30 cellular contexts compared by ENCODE assay signal in genomic region chr7:32179567-32179966, GRCh38.
DNase-seq lines count a peak whose midpoint lies in the region; ATAC-seq, FAIRE-seq and TF ChIP-seq lines count a peak whose summit lies in the region.
"Had no signal": no experiment of that assay in that cellular context is flagged by ENCODE, and none has a peak within 500 bp of the region (broad histone marks: within the 10 kb centered on the region; RNA-seq: fewer than 3 reads in every experiment).

No MANE protein-coding gene starts in this region.

- no peak overlapping the region for H3K27ac Mint-ChIP-seq in astrocyte (ENCODE audit: unreplicated experiment)
- H3K27ac Mint-ChIP-seq: activated CD4-positive, alpha-beta memory T cell treated with anti-CD3 and anti-CD28 coated beads, Interleukin-2, amount 10 ng/mL, durations not matched to agents 7 days and 5 days; activated naive CD4-positive, alpha-beta T cell treated with anti-CD3 and anti-CD28 coated beads, Interleukin-2, amount 50 U/mL, for 72 hours; activated T-helper 2 cell treated with anti-CD3 and anti-CD28 coated beads, Interferon-gamma antibody, Interleukin-2, Interleukin-4, amounts not matched to agents 10 μg/mL and 5 μg/mL and 100 μg/mL, durations not matched to agents 14 hours and 24 hours and 36 hours; endodermal cell; natural killer cell treated with Interleukin-12 subunit alpha and Interleukin-12 subunit beta and Interleukin-15 and Interleukin-18, amount 100 ng/mL, for 72 hours; stimulated activated naive CD8-positive, alpha-beta T cell treated with anti-CD3 and anti-CD28 coated beads, Interleukin-15, amount 100 ng/mL, for 72 hours; T-helper 1 cell treated with Interleukin-12 subunit alpha and Interleukin-12 subunit beta and Interleukin-4 antibody, amounts not matched to agents 30 μg/mL and 1 μg/mL, for 36 hours had no signal

- no peak overlapping the region for H3K18ac ChIP-seq in IMR-90 (ENCODE audit: low read depth, low read length)

- BruUV-seq in IMR-90 (replicated peaks; lab: Mats Ljungman, UMichigan): no TSS peak

- H3K23ac ChIP-seq in IMR-90 (ENCODE audit: low read depth, low read length): no peak overlapping the region

- no peak overlapping the region for H3K4me3 ChIP-seq in IMR-90 (ENCODE audit: insufficient read depth, low read depth, low read length)
- H3K4me3 ChIP-seq in astrocyte (ENCODE audit: insufficient read depth, low read depth, low read length): no peak overlapping the region
- H3K4me3 ChIP-seq in tibial nerve: no peak overlapping the region
- H3K4me3 ChIP-seq: esophagus squamous epithelium, Peyer's patch, transverse colon had no signal

- H3K9me1 ChIP-seq in IMR-90 (ENCODE audit: insufficient read depth, low read length): no peaks in the 10 kb centered on the region

- no peaks in the 10 kb centered on the region for H3K79me2 ChIP-seq in astrocyte (ENCODE audit: insufficient read depth, low read length)

- no peak overlapping the region for H2AK5ac ChIP-seq in IMR-90 (ENCODE audit: low read depth, low read length)

- H3K4me1 ChIP-seq in IMR-90 (ENCODE audit: control insufficient read depth, insufficient read depth, low read length) (no peaks in the 10 kb centered on the region), astrocyte (ENCODE audit: insufficient read depth, low read length) (no peaks in the 10 kb centered on the region), tibial nerve (no peaks in the 10 kb centered on the region)
- H3K4me1 ChIP-seq: esophagus squamous epithelium, Peyer's patch, transverse colon had no signal

- POLR2A ChIA-PET in IMR-90 (lab: Charles Lee; ENCODE audit: unreplicated experiment): no interaction called here

- H3K4me1 Mint-ChIP-seq in astrocyte (ENCODE audit: low read depth, unreplicated experiment): peaks cover 4% of the 10 kb centered on the region
- H3K4me1 Mint-ChIP-seq: activated CD4-positive, alpha-beta memory T cell treated with anti-CD3 and anti-CD28 coated beads, Interleukin-2, amount 10 ng/mL, durations not matched to agents 7 days and 5 days; stimulated activated naive CD8-positive, alpha-beta T cell treated with anti-CD3 and anti-CD28 coated beads, Interleukin-15, amount 100 ng/mL, for 72 hours had no signal

- H4K8ac ChIP-seq in IMR-90 (ENCODE audit: low read depth in 2 of 2, low read length in 2 of 2): no peak overlapping the region

- H3K4ac ChIP-seq in IMR-90 (ENCODE audit: low read depth, low read length): no peak overlapping the region

- dilution Hi-C loops in IMR-90 (cut with HindIII; ENCODE audit: low sequenced_read_pairs, unreplicated experiment): no loop called here

- H2AK9ac ChIP-seq in IMR-90 (replicated peaks; ENCODE audit: low read depth, low read length, poor library complexity): no peak overlapping the region

- TF ChIP-seq POLR2A in IMR-90 (IDR thresholded peaks at IDR 0.05; ENCODE audit: low read depth, low read length) (no peak), tibial nerve (IDR thresholded peaks at IDR 0.05) (no peak)

- no peak for TF ChIP-seq CTCF in D721Med (IDR thresholded peaks at IDR 0.05; ENCODE audit: insufficient read depth, missing control alignments)
- no peak for TF ChIP-seq CTCF in IMR-90 (conservative IDR thresholded peaks at IDR 0.05; ENCODE audit: low read depth, low read length)
- TF ChIP-seq CTCF in astrocyte (IDR thresholded peaks at IDR 0.05; ENCODE audit: insufficient read depth, low read depth, low read length): no peak
- no peak for TF ChIP-seq CTCF in tibial nerve (IDR thresholded peaks at IDR 0.05)

- TF ChIP-seq EP300 in tibial nerve (IDR thresholded peaks at IDR 0.05): no peak

- H2BK5ac ChIP-seq in IMR-90 (ENCODE audit: low read depth, low read length, poor library complexity, severe bottlenecking): no peak overlapping the region

- no peaks in the 10 kb centered on the region for H3K36me3 ChIP-seq in IMR-90 (ENCODE audit: control insufficient read depth, insufficient read depth, low read length)
- no peaks in the 10 kb centered on the region for H3K36me3 ChIP-seq in astrocyte (ENCODE audit: insufficient read depth, low read length)
- no peaks in the 10 kb centered on the region for H3K36me3 ChIP-seq in tibial nerve
- H3K36me3 ChIP-seq: esophagus squamous epithelium, Peyer's patch, transverse colon had no signal

- H3K27me3 Mint-ChIP-seq in astrocyte (ENCODE audit: low read depth, unreplicated experiment): no peaks in the 10 kb centered on the region
- H3K27me3 Mint-ChIP-seq: activated CD4-positive, alpha-beta memory T cell treated with anti-CD3 and anti-CD28 coated beads, Interleukin-2, amount 10 ng/mL, durations not matched to agents 7 days and 5 days; stimulated activated naive CD8-positive, alpha-beta T cell treated with anti-CD3 and anti-CD28 coated beads, Interleukin-15, amount 100 ng/mL, for 72 hours had no signal

- TF ChIP-seq RAD21 in IMR-90 (IDR thresholded peaks at IDR 0.05; ENCODE audit: low read length): no peak

- intact Hi-C loops in IMR-90 (cut with micrococcal nuclease): no loop called here

- CTCF ChIA-PET in IMR-90 (lab: Yijun Ruan, JAX): no interaction called here

- in situ Hi-C loops in IMR-90 (cut with MboI; ENCODE audit: low sequenced_read_pairs): no loop called here

- no peak overlapping the region for H2BK20ac ChIP-seq in IMR-90 (ENCODE audit: low read depth, low read length)

- no peak overlapping the region for H2AFZ ChIP-seq in IMR-90 (replicated peaks; ENCODE audit: low read length, poor library complexity)
- H2AFZ ChIP-seq in astrocyte (ENCODE audit: low read depth, low read length): no peak overlapping the region

- no peak overlapping the region for H2BK120ac ChIP-seq in IMR-90 (ENCODE audit: low read depth, low read length)

- peaks cover 9% of the 10 kb centered on the region for H3K9me3 Mint-ChIP-seq in astrocyte (ENCODE audit: unreplicated experiment)
- H3K9me3 Mint-ChIP-seq: activated CD4-positive, alpha-beta memory T cell treated with anti-CD3 and anti-CD28 coated beads, Interleukin-2, amount 10 ng/mL, durations not matched to agents 7 days and 5 days; activated T-helper 2 cell treated with anti-CD3 and anti-CD28 coated beads, Interferon-gamma antibody, Interleukin-2, Interleukin-4, amounts not matched to agents 10 μg/mL and 5 μg/mL and 100 μg/mL, durations not matched to agents 14 hours and 24 hours and 36 hours; endodermal cell; T-helper 1 cell treated with Interleukin-12 subunit alpha and Interleukin-12 subunit beta and Interleukin-4 antibody, amounts not matched to agents 30 μg/mL and 1 μg/mL, for 36 hours had no signal

- H4K20me1 ChIP-seq in IMR-90 (ENCODE audit: insufficient read depth, low read length): no peaks in the 10 kb centered on the region
- H4K20me1 ChIP-seq in astrocyte (ENCODE audit: insufficient read depth, low read length): no peaks in the 10 kb centered on the region

- H3K9ac ChIP-seq in IMR-90 (ENCODE audit: low read depth, low read length): no peak overlapping the region
- no peak overlapping the region for H3K9ac ChIP-seq in astrocyte (ENCODE audit: low read length)

- H3K4me2 ChIP-seq in IMR-90 (ENCODE audit: low read depth, low read length) (no peak overlapping the region), astrocyte (ENCODE audit: low read length) (no peak overlapping the region)

- no peak overlapping the region for H3K27ac ChIP-seq in IMR-90 (ENCODE audit: insufficient read depth, low read length)
- no peak overlapping the region for H3K27ac ChIP-seq in astrocyte (ENCODE audit: low read depth, low read length)
- H3K27ac ChIP-seq in tibial nerve: no peak overlapping the region
- H3K27ac ChIP-seq: esophagus squamous epithelium, Peyer's patch, transverse colon had no signal

- no peak overlapping the region for H2BK15ac ChIP-seq in IMR-90 (ENCODE audit: low read depth, low read length)

- no peaks in the 10 kb centered on the region for H3K36me3 Mint-ChIP-seq in astrocyte (ENCODE audit: low read depth, unreplicated experiment)
- H3K36me3 Mint-ChIP-seq: activated naive CD4-positive, alpha-beta T cell treated with anti-CD3 and anti-CD28 coated beads, Interleukin-2, amount 50 U/mL, for 72 hours; natural killer cell treated with Interleukin-12 subunit alpha and Interleukin-12 subunit beta and Interleukin-15 and Interleukin-18, amount 100 ng/mL, for 72 hours had no signal

- FAIRE-seq in D721Med (lab: Jason Lieb, UNC) (peak; percentile 21), astrocyte (lab: Jason Lieb, UNC) (no peak)
- FAIRE-seq: islet of Langerhans, small intestine had no signal

- no peak overlapping the region for H4K91ac ChIP-seq in IMR-90 (ENCODE audit: insufficient read depth, low read depth, low read length)

- peak; percentile 21; the same call in 1 of the 2 replicates for ATAC-seq in IMR-90 (ENCODE audit: low read depth)
- ATAC-seq: activated naive CD4-positive, alpha-beta T cell treated with anti-CD3 and anti-CD28 coated beads, Interleukin-2, amount 50 U/mL, for 72 hours; left ventricle myocardium superior; natural killer cell treated with Interleukin-12 subunit alpha and Interleukin-12 subunit beta and Interleukin-15 and Interleukin-18, amount 100 ng/mL, for 72 hours; stimulated activated naive CD8-positive, alpha-beta T cell treated with anti-CD3 and anti-CD28 coated beads, Interleukin-15, amount 100 ng/mL, for 72 hours had no signal

- DNase-seq in D721Med (ENCODE audit: insufficient read length, low spot score) (no peak), IMR-90 (peak; percentile 36), astrocyte (ENCODE audit: low read depth) (peak; percentile 69), left kidney (ENCODE audit: low read depth, low spot score) (peak; percentile 31), tibial nerve (ENCODE audit: low spot score in 2 of 2) (no peak), SK-N-DZ (ENCODE audit: low spot score) (no peak), NCI-H510A (lab: John Stamatoyannopoulos, UW) (no peak)
- DNase-seq in activated T-cell treated with anti-CD3 and anti-CD28 coated beads, Interleukin-2, amount 50 U/mL, for 1 hour: no peak
- DNase-seq: ACHN; activated CD4-positive, alpha-beta memory T cell treated with anti-CD3 and anti-CD28 coated beads, Interleukin-2, amount 10 ng/mL, durations not matched to agents 7 days and 5 days; activated CD4-positive, alpha-beta T cell treated with anti-CD3 and anti-CD28 coated beads for 1 hour; activated CD8-positive, alpha-beta memory T cell treated with anti-CD3 and anti-CD28 coated beads, Interleukin-2, amount 50 U/mL, for 48 hours; aorta; cortex of kidney; endodermal cell; esophagus squamous epithelium; left ventricle myocardium superior; NCI-H1436 treated with DMSO at 0.1 percent for 48 hours; NCI-H2107; NCI-H510A treated with DMSO at 0.1 percent for 48 hours; Peyer's patch; retina; small intestine; stimulated activated naive CD8-positive, alpha-beta T cell treated with anti-CD3 and anti-CD28 coated beads, Interleukin-15, amount 100 ng/mL, for 72 hours; transverse colon had no signal

- no peak overlapping the region for H4K5ac ChIP-seq in IMR-90 (ENCODE audit: low read depth, low read length)

- no peak overlapping the region for H3K14ac ChIP-seq in IMR-90 (replicated peaks; ENCODE audit: low read depth, low read length)

- WGBS in IMR-90 (ENCODE audit: extremely low coverage in 2 of 2, insufficient read length in 1 of 2), 2 experiments: no CpG with 5 or more reads among the region's 1 CpG
- 49 to 56% methylated on average over 1 of the region's 1 CpG for WGBS in tibial nerve, 2 donors

- H3K79me1 ChIP-seq in IMR-90 (ENCODE audit: low read depth in 1 of 2, low read length in 2 of 2): no peaks in the 10 kb centered on the region

- H3K4me3 Mint-ChIP-seq in astrocyte (ENCODE audit: unreplicated experiment): no peak overlapping the region
- H3K4me3 Mint-ChIP-seq: activated CD4-positive, alpha-beta memory T cell treated with anti-CD3 and anti-CD28 coated beads, Interleukin-2, amount 10 ng/mL, durations not matched to agents 7 days and 5 days; endodermal cell; natural killer cell treated with Interleukin-12 subunit alpha and Interleukin-12 subunit beta and Interleukin-15 and Interleukin-18, amount 100 ng/mL, for 72 hours; stimulated activated naive CD8-positive, alpha-beta T cell treated with anti-CD3 and anti-CD28 coated beads, Interleukin-15, amount 100 ng/mL, for 72 hours; T-helper 1 cell treated with Interleukin-12 subunit alpha and Interleukin-12 subunit beta and Interleukin-4 antibody, amounts not matched to agents 30 μg/mL and 1 μg/mL, for 36 hours had no signal

- H3K9me3 ChIP-seq in IMR-90 (ENCODE audit: control insufficient read depth, insufficient read depth, low read length) (no peaks in the 10 kb centered on the region), astrocyte (ENCODE audit: insufficient read depth, low read depth, low read length) (no peaks in the 10 kb centered on the region), tibial nerve (no peaks in the 10 kb centered on the region)
- H3K9me3 ChIP-seq: esophagus squamous epithelium, Peyer's patch, transverse colon had no signal

- no peak overlapping the region for H3K56ac ChIP-seq in IMR-90 (ENCODE audit: extremely low read depth, insufficient read depth, low read length)

- H3K27me3 ChIP-seq in IMR-90 (ENCODE audit: control insufficient read depth, insufficient read depth, low read length): no peaks in the 10 kb centered on the region
- H3K27me3 ChIP-seq in astrocyte (ENCODE audit: insufficient read depth, low read length): no peaks in the 10 kb centered on the region
- no peaks in the 10 kb centered on the region for H3K27me3 ChIP-seq in tibial nerve
- H3K27me3 ChIP-seq: Peyer's patch, transverse colon had no signal

Comparison
In these comparisons a context has a peak if more than half of its experiments do, and no peak if none do; other contexts are left out.
1. DNase-seq: peak in IMR-90 (single experiment), astrocyte (single experiment) and left kidney (single experiment); none in D721Med (single experiment), tibial nerve (0 of 2), SK-N-DZ (single experiment), NCI-H510A (single experiment) and activated T-cell treated with anti-CD3 and anti-CD28 coated beads, Interleukin-2, amount 50 U/mL, for 1 hour (single experiment).